In genomic region chr17:58248955-58249269, GRCh38 we compare ENCODE assay signal across 12 cellular contexts. TPM values are rescaled to one million over a fixed set of nuclear protein-coding genes. Genes with fewer than 3 reads are reported as not detected.
DNase-seq lines count a peak whose midpoint lies in the region; ATAC-seq, FAIRE-seq and TF ChIP-seq lines count a peak whose summit lies in the region.
"Had no signal": no experiment of that assay in that cellular context is flagged by ENCODE, and none has a peak within 500 bp of the region (broad histone marks: within the 10 kb centered on the region; RNA-seq: fewer than 3 reads in every experiment).

No MANE protein-coding gene starts in this region.

- no peak overlapping the region for H3K27ac Mint-ChIP-seq in activated naive CD8-positive, alpha-beta T cell
- H3K27ac Mint-ChIP-seq in activated naive CD8-positive, alpha-beta T cell treated with anti-CD3 and anti-CD28 coated beads for 36 hours, result no peak overlapping the region

- no peak overlapping the region for H3K4me2 ChIP-seq in HepG2 (ENCODE audit: low read depth, low read length)

- TF ChIP-seq POLR2A in tibial nerve (IDR thresholded peaks at IDR 0.05), result no peak
- TF ChIP-seq POLR2A in HepG2 (IDR thresholded peaks at IDR 0.05; ENCODE audit: insufficient read depth in 1 of 2, low read depth in 2 of 2, low read length in 2 of 2), result no peak

- H3K4me3 ChIP-seq in adipocyte (ENCODE audit: low read length) (peak overlapping the region; percentile 76), tibial nerve (peak overlapping the region in 3 of 4 donors; percentile 54 to 65 (median 57)), HepG2 (replicated peaks in 1 of 3; ENCODE audit: insufficient read depth in 1 of 3, low read depth in 2 of 3, low read length in 3 of 3) (no peak overlapping the region)
- H3K4me3 ChIP-seq: HAP-1 had no signal

- intact Hi-C loops in HepG2 (cut with micrococcal nuclease; ENCODE audit: unreplicated experiment), result no loop called here

- no peaks in the 10 kb centered on the region for H4K20me1 ChIP-seq in HepG2 (ENCODE audit: insufficient read depth, low read length)

- no peak overlapping the region for H2AFZ ChIP-seq in HepG2 (ENCODE audit: low read length)

- no peak for TF ChIP-seq CTCF in tibial nerve (IDR thresholded peaks at IDR 0.05)
- no peak for TF ChIP-seq CTCF in HepG2 (CRISPR knock-in tag; IDR thresholded peaks at IDR 0.05)

- DNase-seq in activated naive CD8-positive, alpha-beta T cell treated with anti-CD3 and anti-CD28 coated beads for 36 hours, result no peak
- no peak for DNase-seq in adipocyte (ENCODE audit: low read depth)
- peak; percentile 56 for DNase-seq in islet precursor cell
- no peak for DNase-seq in tibial nerve (ENCODE audit: low spot score in 2 of 2)
- DNase-seq in NCI-H2107 (lab: John Stamatoyannopoulos, UW), result no peak
- no peak for DNase-seq in HepG2 (ENCODE audit: low spot score)
- DNase-seq: NCI-H2081 treated with DMSO at 0.1 percent for 48 hours had no signal

- H3K27me3 ChIP-seq in adipocyte (replicated peaks; ENCODE audit: control insufficient read depth, insufficient read depth, low read length) (peaks cover 74% of the 10 kb centered on the region), tibial nerve (peaks cover 0 to 47% of the 10 kb centered on the region in 2 donors), HepG2 (ENCODE audit: control insufficient read depth in 1 of 2, insufficient read depth in 2 of 2, low read length in 2 of 2) (peaks cover 19 to 83% of the 10 kb centered on the region in 2 experiments)

- H3K79me2 ChIP-seq in HepG2 (ENCODE audit: insufficient read depth, low read length), result no peaks in the 10 kb centered on the region

- H3K4me3 Mint-ChIP-seq in activated naive CD8-positive, alpha-beta T cell, result peak overlapping the region; percentile 58
- no peak overlapping the region for H3K4me3 Mint-ChIP-seq in activated naive CD8-positive, alpha-beta T cell treated with anti-CD3 and anti-CD28 coated beads for 36 hours

- no peaks in the 10 kb centered on the region for H3K36me3 ChIP-seq in adipocyte (ENCODE audit: control insufficient read depth, insufficient read depth, low read length, severe bottlenecking)
- no peaks in the 10 kb centered on the region for H3K36me3 ChIP-seq in tibial nerve
- no peaks in the 10 kb centered on the region for H3K36me3 ChIP-seq in HepG2 (replicated peaks in 1 of 2; ENCODE audit: control insufficient read depth in 1 of 2, insufficient read depth in 2 of 2, low read length in 2 of 2)
- H3K36me3 ChIP-seq: HAP-1 had no signal

- 13 to 36% methylated on average over 10 of the region's 10 CpGs for WGBS in tibial nerve, 2 donors
- 51% methylated on average over 8 of the region's 10 CpGs for WGBS in HepG2 (ENCODE audit: low lambda C conversion rate)

- H3K4me1 Mint-ChIP-seq in activated naive CD8-positive, alpha-beta T cell (ENCODE audit: low read depth), result peaks cover 10% of the 10 kb centered on the region
- H3K4me1 Mint-ChIP-seq in activated naive CD8-positive, alpha-beta T cell treated with anti-CD3 and anti-CD28 coated beads for 36 hours, result peaks cover 15% of the 10 kb centered on the region

- CTCF ChIA-PET in HepG2 (lab: Yijun Ruan, JAX; ENCODE audit: low intra/inter-chr PET ratio, low total read pairs), result no interaction called here

- in situ Hi-C loops in HepG2 (cut with HindIII; ENCODE audit: extremely low pct_ligation_motif_present, low pct_unique_long_range_greater_than_20kb), result no loop called here

- H3K36me3 Mint-ChIP-seq in activated naive CD8-positive, alpha-beta T cell, result no peaks in the 10 kb centered on the region
- H3K36me3 Mint-ChIP-seq in activated naive CD8-positive, alpha-beta T cell treated with anti-CD3 and anti-CD28 coated beads for 36 hours, result no peaks in the 10 kb centered on the region

- no peaks in the 10 kb centered on the region for H3K9me3 Mint-ChIP-seq in activated naive CD8-positive, alpha-beta T cell (ENCODE audit: low read depth)
- H3K9me3 Mint-ChIP-seq in activated naive CD8-positive, alpha-beta T cell treated with anti-CD3 and anti-CD28 coated beads for 36 hours, result no peaks in the 10 kb centered on the region

- FAIRE-seq in HepG2 (lab: Jason Lieb, UNC), result no peak

- peaks cover 6% of the 10 kb centered on the region for H3K27me3 Mint-ChIP-seq in activated naive CD8-positive, alpha-beta T cell
- H3K27me3 Mint-ChIP-seq in activated naive CD8-positive, alpha-beta T cell treated with anti-CD3 and anti-CD28 coated beads for 36 hours, result peaks cover 27% of the 10 kb centered on the region

- ATAC-seq in HepG2 (no peak), GM19397 (IDR thresholded peaks at IDR 0.05; ENCODE audit: unreplicated experiment) (no peak)

- no peak for TF ChIP-seq EP300 in tibial nerve (IDR thresholded peaks at IDR 0.05)
- TF ChIP-seq EP300 in HepG2 (IDR thresholded peaks at IDR 0.05; ENCODE audit: low read depth in 2 of 2, low read length in 2 of 2), result no peak
- no peak for TF ChIP-seq EP300 in HepG2 (CRISPR knock-in tag; IDR thresholded peaks at IDR 0.05; ENCODE audit: borderline replicate concordance)

- H3K4me1 ChIP-seq in adipocyte (ENCODE audit: control insufficient read depth, insufficient read depth, low read length) (peaks cover 10% of the 10 kb centered on the region), tibial nerve (peaks cover 0 to 14% (median 3%) of the 10 kb centered on the region in 4 donors), HepG2 (ENCODE audit: insufficient read depth, low read length) (peaks cover 58% of the 10 kb centered on the region)
- H3K4me1 ChIP-seq: HAP-1 had no signal

- POLR2A ChIA-PET in HepG2 (lab: Yijun Ruan, JAX), result no interaction called here

- no peak for TF ChIP-seq RAD21 in HepG2 (CRISPR knock-in tag; IDR thresholded peaks at IDR 0.05)

- H3K9ac ChIP-seq in adipocyte (ENCODE audit: low read length) (no peak overlapping the region), HepG2 (ENCODE audit: insufficient read depth, low read depth, low read length) (no peak overlapping the region)

- H3K9me3 ChIP-seq in adipocyte (ENCODE audit: control insufficient read depth, low read length) (no peaks in the 10 kb centered on the region), tibial nerve (no peaks in the 10 kb centered on the region), HepG2 (ENCODE audit: low read length) (no peaks in the 10 kb centered on the region)
- H3K9me3 ChIP-seq: HAP-1 had no signal

- no TSS peak for BruUV-seq in HepG2 (replicated peaks; lab: Mats Ljungman, UMichigan)

- no peak overlapping the region for H3K27ac ChIP-seq in tibial nerve
- H3K27ac ChIP-seq in HepG2 (ENCODE audit: extremely low read length, insufficient read depth, low read length), result no peak overlapping the region

RNA-seq across cellular contexts. Expression of gene LPO, which starts 10.5 kb away (rescaled TPM):
- total RNA-seq in activated naive CD8-positive, alpha-beta T cell treated with anti-CD3 and anti-CD28 coated beads for 36 hours, result not detected
- total RNA-seq in tibial nerve (not detected), HepG2 (2016; rRNA removed; fragmentation: Illumina TruSeq; extraction: Trizol) (not detected in 2 replicates)
- 0.51 TPM in 1 of 2 replicates, not detected in the other for total RNA-seq in HepG2 (2016; cell fraction: cytosol; rRNA removed; fragmentation: Illumina TruSeq; extraction: Trizol; ENCODE audit: low read depth)
- 0.13 TPM in 1 of 2 replicates, not detected in the other for total RNA-seq in HepG2 (2016; cell fraction: insoluble cytoplasmic fraction; rRNA removed; fragmentation: Illumina TruSeq; extraction: Trizol)
- not detected in 2 replicates for total RNA-seq in HepG2 (2016; cell fraction: membrane; rRNA removed; fragmentation: Illumina TruSeq; extraction: Trizol)
- total RNA-seq in HepG2 (2016; cell fraction: nucleus; rRNA removed; fragmentation: Illumina TruSeq; extraction: Trizol), result not detected in 2 replicates
- polyA plus RNA-seq in HepG2 (2011; rRNA removed), result 0.03 TPM in 1 of 2 replicates, not detected in the other
- polyA plus RNA-seq in HepG2 (2011; cell fraction: cytosol; rRNA removed), result 0.04 TPM in 1 of 2 replicates, not detected in the other
- polyA plus RNA-seq in HepG2 (2011; cell fraction: nucleus; rRNA removed), result not detected in 2 replicates
- polyA plus RNA-seq in HepG2 (2012), result not detected in 2 replicates
- polyA plus RNA-seq in HepG2 (2016; cell fraction: cytosol; fragmentation: Illumina TruSeq; extraction: Trizol; ENCODE audit: low read depth), result 0.10 and 0.11 TPM in 2 replicates
- not detected in 2 replicates for polyA plus RNA-seq in HepG2 (2016; cell fraction: insoluble cytoplasmic fraction; fragmentation: Illumina TruSeq; extraction: Trizol; ENCODE audit: low read depth)
- not detected in 2 replicates for polyA plus RNA-seq in HepG2 (2016; cell fraction: membrane; fragmentation: Illumina TruSeq; extraction: Trizol; ENCODE audit: low read depth)
- not detected in 2 replicates for polyA plus RNA-seq in HepG2 (2016; cell fraction: nucleus; fragmentation: Illumina TruSeq; extraction: Trizol; ENCODE audit: insufficient read depth, low read depth)
- polyA minus RNA-seq in HepG2 (2011; rRNA and poly(A)+ RNA removed; ENCODE audit: low replicate concordance), result 0.26 TPM in 1 of 2 replicates, not detected in the other
- polyA minus RNA-seq in HepG2 (2011; cell fraction: cytosol; rRNA and poly(A)+ RNA removed), result not detected in 2 replicates
- polyA minus RNA-seq in HepG2 (2011; cell fraction: nucleus; rRNA and poly(A)+ RNA removed), result not detected in 2 replicates
- total RNA-seq: activated CD8-positive, alpha-beta memory T cell treated with anti-CD3 and anti-CD28 coated beads for 36 hours; dermis microvascular lymphatic vessel endothelial cell had no signal

RNA-seq across cellular contexts. Expression of gene MKS1, which starts 29.9 kb away (rescaled TPM):
- total RNA-seq in activated naive CD8-positive, alpha-beta T cell treated with anti-CD3 and anti-CD28 coated beads for 36 hours, result 10 to 100 TPM; 24.3 to 27.0 TPM
- total RNA-seq in tibial nerve (10 to 100 TPM; 15.7 to 25.1 (median 18.5) TPM), HepG2 (2016; rRNA removed; fragmentation: Illumina TruSeq; extraction: Trizol) (24.8 and 26.3 TPM in 2 replicates)
- 6.2 and 6.6 TPM in 2 replicates for total RNA-seq in HepG2 (2016; cell fraction: cytosol; rRNA removed; fragmentation: Illumina TruSeq; extraction: Trizol; ENCODE audit: low read depth)
- 22.8 and 25.4 TPM in 2 replicates for total RNA-seq in HepG2 (2016; cell fraction: insoluble cytoplasmic fraction; rRNA removed; fragmentation: Illumina TruSeq; extraction: Trizol)
- total RNA-seq in HepG2 (2016; cell fraction: membrane; rRNA removed; fragmentation: Illumina TruSeq; extraction: Trizol), result 7.3 and 8.1 TPM in 2 replicates
- total RNA-seq in HepG2 (2016; cell fraction: nucleus; rRNA removed; fragmentation: Illumina TruSeq; extraction: Trizol), result 23.0 and 27.7 TPM in 2 replicates
- 16.1 and 21.3 TPM in 2 replicates for polyA plus RNA-seq in HepG2 (2011; rRNA removed)
- 10.5 and 11.3 TPM in 2 replicates for polyA plus RNA-seq in HepG2 (2011; cell fraction: cytosol; rRNA removed)
- polyA plus RNA-seq in HepG2 (2011; cell fraction: nucleus; rRNA removed), result 65.5 and 71.8 TPM in 2 replicates
- 15.3 and 16.5 TPM in 2 replicates for polyA plus RNA-seq in HepG2 (2012)
- polyA plus RNA-seq in HepG2 (2016; cell fraction: cytosol; fragmentation: Illumina TruSeq; extraction: Trizol; ENCODE audit: low read depth), result 2.5 and 2.6 TPM in 2 replicates
- polyA plus RNA-seq in HepG2 (2016; cell fraction: insoluble cytoplasmic fraction; fragmentation: Illumina TruSeq; extraction: Trizol; ENCODE audit: low read depth), result 17.3 and 22.5 TPM in 2 replicates
- polyA plus RNA-seq in HepG2 (2016; cell fraction: membrane; fragmentation: Illumina TruSeq; extraction: Trizol; ENCODE audit: low read depth), result 3.8 and 3.9 TPM in 2 replicates
- polyA plus RNA-seq in HepG2 (2016; cell fraction: nucleus; fragmentation: Illumina TruSeq; extraction: Trizol; ENCODE audit: insufficient read depth, low read depth), result 50.4 and 56.7 TPM in 2 replicates
- polyA minus RNA-seq in HepG2 (2011; rRNA and poly(A)+ RNA removed; ENCODE audit: low replicate concordance), result 18.2 and 25.5 TPM in 2 replicates
- 6.3 and 8.2 TPM in 2 replicates for polyA minus RNA-seq in HepG2 (2011; cell fraction: cytosol; rRNA and poly(A)+ RNA removed)
- polyA minus RNA-seq in HepG2 (2011; cell fraction: nucleus; rRNA and poly(A)+ RNA removed), result 26.3 and 32.4 TPM in 2 replicates

RNA-seq across cellular contexts. Expression of gene MPO, which starts 31.8 kb away (rescaled TPM):
- not detected for total RNA-seq in activated naive CD8-positive, alpha-beta T cell treated with anti-CD3 and anti-CD28 coated beads for 36 hours
- total RNA-seq in tibial nerve, result not detected
- not detected in 2 replicates for total RNA-seq in HepG2 (2016; rRNA removed; fragmentation: Illumina TruSeq; extraction: Trizol)
- not detected in 2 replicates for total RNA-seq in HepG2 (2016; cell fraction: cytosol; rRNA removed; fragmentation: Illumina TruSeq; extraction: Trizol; ENCODE audit: low read depth)
- total RNA-seq in HepG2 (2016; cell fraction: insoluble cytoplasmic fraction; rRNA removed; fragmentation: Illumina TruSeq; extraction: Trizol), result not detected in 2 replicates
- total RNA-seq in HepG2 (2016; cell fraction: membrane; rRNA removed; fragmentation: Illumina TruSeq; extraction: Trizol), result not detected in 2 replicates
- not detected in 2 replicates for total RNA-seq in HepG2 (2016; cell fraction: nucleus; rRNA removed; fragmentation: Illumina TruSeq; extraction: Trizol)
- polyA plus RNA-seq in HepG2 (2011; rRNA removed), result not detected in 2 replicates
- polyA plus RNA-seq in HepG2 (2011; cell fraction: cytosol; rRNA removed), result not detected in 2 replicates
- 0.06 and 0.09 TPM in 2 replicates for polyA plus RNA-seq in HepG2 (2011; cell fraction: nucleus; rRNA removed)
- not detected in 2 replicates for polyA plus RNA-seq in HepG2 (2012)
- polyA plus RNA-seq in HepG2 (2016; cell fraction: cytosol; fragmentation: Illumina TruSeq; extraction: Trizol; ENCODE audit: low read depth), result not detected in 2 replicates
- polyA plus RNA-seq in HepG2 (2016; cell fraction: insoluble cytoplasmic fraction; fragmentation: Illumina TruSeq; extraction: Trizol; ENCODE audit: low read depth), result not detected in 2 replicates
- not detected in 2 replicates for polyA plus RNA-seq in HepG2 (2016; cell fraction: membrane; fragmentation: Illumina TruSeq; extraction: Trizol; ENCODE audit: low read depth)
- not detected in 2 replicates for polyA plus RNA-seq in HepG2 (2016; cell fraction: nucleus; fragmentation: Illumina TruSeq; extraction: Trizol; ENCODE audit: insufficient read depth, low read depth)
- polyA minus RNA-seq in HepG2 (2011; rRNA and poly(A)+ RNA removed; ENCODE audit: low replicate concordance), result not detected in 2 replicates
- polyA minus RNA-seq in HepG2 (2011; cell fraction: cytosol; rRNA and poly(A)+ RNA removed), result not detected in 2 replicates
- polyA minus RNA-seq in HepG2 (2011; cell fraction: nucleus; rRNA and poly(A)+ RNA removed), result not detected in 2 replicates
- total RNA-seq: activated CD8-positive, alpha-beta memory T cell treated with anti-CD3 and anti-CD28 coated beads for 36 hours; dermis microvascular lymphatic vessel endothelial cell had no signal

RNA-seq across cellular contexts. Expression of gene EPX, which starts 56.4 kb away (rescaled TPM):
- total RNA-seq in activated naive CD8-positive, alpha-beta T cell treated with anti-CD3 and anti-CD28 coated beads for 36 hours, result not detected
- not detected for total RNA-seq in tibial nerve
- total RNA-seq in HepG2 (2016; rRNA removed; fragmentation: Illumina TruSeq; extraction: Trizol), result not detected in 2 replicates
- not detected in 2 replicates for total RNA-seq in HepG2 (2016; cell fraction: cytosol; rRNA removed; fragmentation: Illumina TruSeq; extraction: Trizol; ENCODE audit: low read depth)
- total RNA-seq in HepG2 (2016; cell fraction: insoluble cytoplasmic fraction; rRNA removed; fragmentation: Illumina TruSeq; extraction: Trizol), result not detected in 2 replicates
- total RNA-seq in HepG2 (2016; cell fraction: membrane; rRNA removed; fragmentation: Illumina TruSeq; extraction: Trizol), result not detected in 2 replicates
- not detected in 2 replicates for total RNA-seq in HepG2 (2016; cell fraction: nucleus; rRNA removed; fragmentation: Illumina TruSeq; extraction: Trizol)
- not detected in 2 replicates for polyA plus RNA-seq in HepG2 (2011; rRNA removed)
- not detected in 2 replicates for polyA plus RNA-seq in HepG2 (2011; cell fraction: cytosol; rRNA removed)
- polyA plus RNA-seq in HepG2 (2011; cell fraction: nucleus; rRNA removed), result not detected in 2 replicates
- 0.08 TPM in 1 of 2 replicates, not detected in the other for polyA plus RNA-seq in HepG2 (2012)
- polyA plus RNA-seq in HepG2 (2016; cell fraction: cytosol; fragmentation: Illumina TruSeq; extraction: Trizol; ENCODE audit: low read depth), result not detected in 2 replicates
- not detected in 2 replicates for polyA plus RNA-seq in HepG2 (2016; cell fraction: insoluble cytoplasmic fraction; fragmentation: Illumina TruSeq; extraction: Trizol; ENCODE audit: low read depth)
- polyA plus RNA-seq in HepG2 (2016; cell fraction: membrane; fragmentation: Illumina TruSeq; extraction: Trizol; ENCODE audit: low read depth), result not detected in 2 replicates
- not detected in 2 replicates for polyA plus RNA-seq in HepG2 (2016; cell fraction: nucleus; fragmentation: Illumina TruSeq; extraction: Trizol; ENCODE audit: insufficient read depth, low read depth)
- not detected in 2 replicates for polyA minus RNA-seq in HepG2 (2011; rRNA and poly(A)+ RNA removed; ENCODE audit: low replicate concordance)
- not detected in 2 replicates for polyA minus RNA-seq in HepG2 (2011; cell fraction: cytosol; rRNA and poly(A)+ RNA removed)
- polyA minus RNA-seq in HepG2 (2011; cell fraction: nucleus; rRNA and poly(A)+ RNA removed), result not detected in 2 replicates
- total RNA-seq: activated CD8-positive, alpha-beta memory T cell treated with anti-CD3 and anti-CD28 coated beads for 36 hours; dermis microvascular lymphatic vessel endothelial cell had no signal

Comparison
In these comparisons a context has a peak if more than half of its experiments do, and no peak if none do; other contexts are left out.
1. H3K4me3 ChIP-seq: peak in adipocyte (single experiment) and tibial nerve (3 of 4); none in HepG2 (0 of 3).